Comparison of ENCODE assay signal across 28 cellular contexts in the genomic region with DNA sequence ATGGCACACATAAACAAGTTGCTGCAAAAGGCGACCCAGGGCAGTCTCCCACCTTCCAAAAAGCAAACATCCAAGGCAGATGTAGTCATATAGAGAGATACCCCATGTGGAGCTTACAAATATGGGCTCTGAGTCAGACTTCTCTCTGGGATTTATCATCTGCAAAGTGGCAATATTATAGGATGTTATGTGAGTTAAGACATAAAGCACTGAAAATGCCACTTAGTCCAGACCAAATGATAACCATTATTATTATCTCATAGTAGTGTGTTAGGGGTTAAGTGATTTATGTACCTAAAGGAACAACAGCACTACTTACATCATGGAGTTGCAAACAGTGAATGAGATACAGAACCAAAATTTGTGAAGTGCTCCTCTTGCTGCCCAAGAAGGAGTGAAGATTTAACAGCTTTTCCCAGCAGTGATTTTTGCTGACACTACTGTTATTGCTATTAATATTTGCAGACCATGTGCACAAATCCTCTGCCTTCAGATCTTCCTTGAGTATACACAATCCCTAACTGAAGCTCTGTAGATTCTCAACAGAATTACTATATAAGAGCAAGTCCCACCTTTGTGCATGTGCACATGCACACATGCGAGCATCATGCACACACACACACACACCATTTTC.
"Had no signal": no experiment of that assay in that cellular context is flagged by ENCODE, and none has a peak within 500 bp of the region (broad histone marks: within the 10 kb centered on the region; RNA-seq: fewer than 3 reads in every experiment).

No MANE protein-coding gene starts in this region.

- H3K27me3 ChIP-seq: body of pancreas, esophagus muscularis mucosa, gastrocnemius medialis, heart left ventricle had no signal

- DNase-seq: activated B cell treated with CpG ODN at 0.5 μM for 24 hours; activated CD4-positive, alpha-beta T cell treated with anti-CD3 and anti-CD28 coated beads for 48 hours; activated CD4-positive, alpha-beta T cell treated with anti-CD3 and anti-CD28 coated beads, Interleukin-2, amount 50 U/mL, for 1 hour; activated CD4-positive, alpha-beta T cell treated with anti-CD3 and anti-CD28 coated beads, Interleukin-2, amount 50 U/mL, for 48 hours; activated CD8-positive, alpha-beta memory T cell treated with anti-CD3 and anti-CD28 coated beads for 24 hours; activated CD8-positive, alpha-beta T cell treated with anti-CD3 and anti-CD28 coated beads for 36 hours; activated effector memory CD4-positive, alpha-beta T cell treated with Interleukin-2 at 50 U/mL for 16 hours; activated gamma-delta T cell treated with Interleukin-2 at 50 U/mL for 16 hours; activated naive CD4-positive, alpha-beta T cell treated with anti-CD3 and anti-CD28 coated beads, Interleukin-2, amount 50 U/mL, for 16 hours; activated naive CD4-positive, alpha-beta T cell treated with Interleukin-2 at 50 U/mL for 16 hours; activated T-cell treated with anti-CD3 and anti-CD28 coated beads, Interleukin-2, amount 50 U/mL, for 4 hours; amniotic stem cell; anterior cingulate cortex; body of pancreas; cortex of kidney; dermis blood vessel endothelial cell; effector CD4-positive, alpha-beta T cell; effector memory CD8-positive, alpha-beta T cell; erythroblast; foreskin keratinocyte; gastrocnemius medialis; glutamatergic neuron; heart left ventricle; T-helper 9 cell; WERI-Rb-1 had no signal

- ATAC-seq: activated CD4-positive, CD25-positive, alpha-beta regulatory T cell treated with anti-CD3 and anti-CD28 coated beads, Interleukin-2, amount 50 U/mL, for 24 hours; activated CD8-positive, alpha-beta T cell treated with anti-CD3 and anti-CD28 coated beads for 36 hours; activated T-cell treated with anti-CD3 and anti-CD28 coated beads, Interleukin-2, amount 50 U/mL, for 4 hours; activated T-helper 17 cell treated with anti-CD3 and anti-CD28 coated beads, Interleukin-2, amount 50 U/mL, for 72 hours; body of pancreas; effector memory CD8-positive, alpha-beta T cell; foreskin keratinocyte; gastrocnemius medialis; heart left ventricle had no signal

- H3K4me1 ChIP-seq: body of pancreas, esophagus muscularis mucosa, foreskin keratinocyte, gastrocnemius medialis, heart left ventricle had no signal

- H3K9me3 ChIP-seq: body of pancreas, gastrocnemius medialis had no signal

- H3K36me3 ChIP-seq: esophagus muscularis mucosa, gastrocnemius medialis, heart left ventricle, WERI-Rb-1 had no signal

- H3K4me3 ChIP-seq: body of pancreas, esophagus muscularis mucosa, gastrocnemius medialis, heart left ventricle had no signal

- H3K27ac ChIP-seq: body of pancreas, esophagus muscularis mucosa, foreskin keratinocyte, gastrocnemius medialis, heart left ventricle, WERI-Rb-1 had no signal
